Comparison of ENCODE assay signal across 35 cellular contexts in the genomic region with DNA sequence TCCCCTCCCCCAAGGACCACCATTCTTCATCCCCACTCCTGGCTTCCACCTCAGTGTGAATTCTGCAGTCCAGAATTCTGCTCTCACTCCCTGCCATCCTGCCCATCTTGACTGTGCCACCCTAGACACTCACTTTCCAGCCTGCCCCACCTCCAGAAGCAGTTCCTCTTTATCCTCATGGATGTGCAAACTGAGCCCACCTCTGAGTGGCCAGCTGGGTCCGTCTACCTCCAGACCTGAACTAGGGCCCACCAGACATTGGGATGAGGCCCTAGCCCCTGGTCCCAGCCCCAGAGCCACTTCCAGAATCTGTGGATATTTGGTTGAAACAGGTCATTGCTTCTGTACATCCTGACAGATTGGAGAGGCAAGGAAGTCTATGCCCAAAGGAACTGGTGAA. TPM values are rescaled to one million over a fixed set of nuclear protein-coding genes. Genes with fewer than 3 reads are reported as not detected.
"Had no signal": no experiment of that assay in that cellular context is flagged by ENCODE, and none has a peak within 500 bp of the region (broad histone marks: within the 10 kb centered on the region; RNA-seq: fewer than 3 reads in every experiment).

No MANE protein-coding gene starts in this region.

- H3K36me3 ChIP-seq: adrenal gland, breast epithelium, SJCRH30 had no signal

- H3K36me3 Mint-ChIP-seq: activated naive CD4-positive, alpha-beta T cell treated with anti-CD3 and anti-CD28 coated beads, Interleukin-2, amount 50 U/mL, for 72 hours; WTC11 had no signal

- H3K4me3 Mint-ChIP-seq: activated CD4-positive, alpha-beta T cell treated with anti-CD3 and anti-CD28 coated beads for 36 hours; activated CD4-positive, alpha-beta T cell treated with anti-CD3 and anti-CD28 coated beads, Interleukin-2, amount 10 ng/mL, durations not matched to agents 7 days and 5 days; activated CD8-positive, alpha-beta T cell treated with anti-CD3 and anti-CD28 coated beads, Interleukin-2, amount 10 ng/mL, durations not matched to agents 7 days and 5 days; activated T-cell treated with anti-CD3 and anti-CD28 coated beads, Interleukin-2, amount 50 U/mL, for 24 hours; activated T-helper 1 cell treated with anti-CD3 and anti-CD28 coated beads, Interleukin-12 subunit alpha, Interleukin-12 subunit beta, Interleukin-2, Interleukin-4 antibody, amounts not matched to agents 30 ng/mL and 10 ng/mL and 1 ng/mL, durations not matched to agents 14 hours and 24 hours and 36 hours; WTC11 had no signal

- H3K4me1 Mint-ChIP-seq: activated CD4-positive, alpha-beta T cell treated with anti-CD3 and anti-CD28 coated beads for 36 hours; activated CD4-positive, alpha-beta T cell treated with anti-CD3 and anti-CD28 coated beads, Interleukin-2, amount 10 ng/mL, durations not matched to agents 7 days and 5 days had no signal

- H3K4me3 ChIP-seq: adrenal gland, body of pancreas, breast epithelium, K562, PC-9, SJCRH30, SK-N-MC had no signal

- H3K4me1 ChIP-seq: adrenal gland, body of pancreas, breast epithelium, SJCRH30 had no signal

- ATAC-seq: activated CD4-positive, alpha-beta T cell treated with anti-CD3 and anti-CD28 coated beads for 36 hours; activated CD4-positive, CD25-positive, alpha-beta regulatory T cell treated with anti-CD3 and anti-CD28 coated beads, Interleukin-2, amount 50 U/mL, for 24 hours; activated CD8-positive, alpha-beta T cell treated with anti-CD3 and anti-CD28 coated beads, Interleukin-2, amount 10 ng/mL, durations not matched to agents 7 days and 5 days; activated naive CD4-positive, alpha-beta T cell treated with anti-CD3 and anti-CD28 coated beads, Interleukin-2, amount 50 U/mL, for 72 hours; body of pancreas; K562; WTC11 had no signal

- H3K27ac Mint-ChIP-seq: activated CD4-positive, alpha-beta T cell treated with anti-CD3 and anti-CD28 coated beads for 36 hours; activated CD4-positive, alpha-beta T cell treated with anti-CD3 and anti-CD28 coated beads, Interleukin-2, amount 10 ng/mL, durations not matched to agents 7 days and 5 days; activated CD8-positive, alpha-beta T cell treated with anti-CD3 and anti-CD28 coated beads, Interleukin-2, amount 10 ng/mL, durations not matched to agents 7 days and 5 days; activated naive CD4-positive, alpha-beta T cell treated with anti-CD3 and anti-CD28 coated beads, Interleukin-2, amount 50 U/mL, for 72 hours; activated T-cell treated with anti-CD3 and anti-CD28 coated beads, Interleukin-2, amount 50 U/mL, for 24 hours; activated T-helper 1 cell treated with anti-CD3 and anti-CD28 coated beads, Interleukin-12 subunit alpha, Interleukin-12 subunit beta, Interleukin-2, Interleukin-4 antibody, amounts not matched to agents 30 ng/mL and 10 ng/mL and 1 ng/mL, durations not matched to agents 14 hours and 24 hours and 36 hours; WTC11 had no signal

- H3K9me3 ChIP-seq: adrenal gland, body of pancreas, breast epithelium, SJCRH30 had no signal

- H3K27ac ChIP-seq: adrenal gland, body of pancreas, breast epithelium, PC-9, RWPE1, SJCRH30, SK-N-MC had no signal

- H3K9me3 Mint-ChIP-seq: activated CD4-positive, alpha-beta T cell treated with anti-CD3 and anti-CD28 coated beads, Interleukin-2, amount 10 ng/mL, durations not matched to agents 7 days and 5 days; activated naive CD4-positive, alpha-beta T cell treated with anti-CD3 and anti-CD28 coated beads, Interleukin-2, amount 50 U/mL, for 72 hours; activated T-cell treated with anti-CD3 and anti-CD28 coated beads, Interleukin-2, amount 50 U/mL, for 24 hours; activated T-helper 1 cell treated with anti-CD3 and anti-CD28 coated beads, Interleukin-12 subunit alpha, Interleukin-12 subunit beta, Interleukin-2, Interleukin-4 antibody, amounts not matched to agents 30 ng/mL and 10 ng/mL and 1 ng/mL, durations not matched to agents 14 hours and 24 hours and 36 hours; WTC11 had no signal

- H3K27me3 Mint-ChIP-seq: activated CD4-positive, alpha-beta T cell treated with anti-CD3 and anti-CD28 coated beads, Interleukin-2, amount 10 ng/mL, durations not matched to agents 7 days and 5 days had no signal

- H3K27me3 ChIP-seq: adrenal gland, body of pancreas, breast epithelium, SJCRH30 had no signal

- DNase-seq: activated CD4-positive, alpha-beta T cell treated with anti-CD3 and anti-CD28 coated beads for 36 hours; activated CD4-positive, alpha-beta T cell treated with anti-CD3 and anti-CD28 coated beads, Interleukin-2, amount 10 ng/mL, durations not matched to agents 7 days and 5 days; activated CD4-positive, alpha-beta T cell treated with anti-CD3 and anti-CD28 coated beads, Interleukin-2, amount 50 U/mL, for 48 hours; activated CD8-positive, alpha-beta T cell treated with anti-CD3 and anti-CD28 coated beads, Interleukin-2, amount 10 ng/mL, durations not matched to agents 7 days and 5 days; activated naive CD4-positive, alpha-beta T cell; activated T-cell treated with anti-CD3 and anti-CD28 coated beads, Interleukin-2, amount 50 U/mL, for 24 hours; adrenal gland; body of pancreas; caudate nucleus; NCI-H1092 treated with DMSO at 0.1 percent for 48 hours; NCI-H1417; NCI-H146; NCI-H187; NCI-H2029 treated with DMSO at 0.1 percent for 48 hours; NCI-H2107; NCI-H2171; NCI-H510A; NCI-H526; NCI-H748 treated with DMSO at 0.1 percent for 48 hours; NK-92 treated with Interleukin-12 subunit alpha and Interleukin-12 subunit beta, amount 100 ng/mL, for 24 hours; PC-9; Right ventricle myocardium superior; SJCRH30; T1000 had no signal

RNA-seq across cellular contexts. Expression of a gene that starts 58.5 kb away (rescaled TPM):
- total RNA-seq: activated CD4-positive, alpha-beta T cell treated with anti-CD3 and anti-CD28 coated beads for 36 hours; activated CD4-positive, alpha-beta T cell treated with anti-CD3 and anti-CD28 coated beads, Interleukin-2, amount 10 ng/mL, durations not matched to agents 7 days and 5 days; activated CD8-positive, alpha-beta T cell treated with anti-CD3 and anti-CD28 coated beads, Interleukin-2, amount 10 ng/mL, durations not matched to agents 7 days and 5 days; activated naive CD4-positive, alpha-beta T cell treated with anti-CD3 and anti-CD28 coated beads, Interleukin-2, amount 50 U/mL, for 72 hours; activated T-helper 1 cell treated with anti-CD3 and anti-CD28 coated beads, Interleukin-12 subunit alpha, Interleukin-12 subunit beta, Interleukin-2, Interleukin-4 antibody, amounts not matched to agents 30 ng/mL and 10 ng/mL and 1 ng/mL, durations not matched to agents 14 hours and 24 hours and 36 hours; M059J; PC-9; SJCRH30; T-helper 1 cell treated with Interleukin-12 subunit alpha and Interleukin-12 subunit beta and Interleukin-4 antibody, amounts not matched to agents 30 ng/mL and 1 ng/mL, for 36 hours; T-helper 2 cell treated with Interferon-gamma antibody and Interleukin-4, amounts not matched to agents 100 ng/mL and 5 ng/mL, for 36 hours had no signal
